ENCODE assay signal across 20 cellular contexts in genomic region chr22:21835378-21835777, GRCh38. TPM values are rescaled to one million over a fixed set of nuclear protein-coding genes. Genes with fewer than 3 reads are reported as not detected.
DNase-seq lines count a peak whose midpoint lies in the region; ATAC-seq, FAIRE-seq and TF ChIP-seq lines count a peak whose summit lies in the region.
"Had no signal": no experiment of that assay in that cellular context is flagged by ENCODE, and none has a peak within 500 bp of the region (broad histone marks: within the 10 kb centered on the region; RNA-seq: fewer than 3 reads in every experiment).

No MANE protein-coding gene starts in this region.

- no peak for TF ChIP-seq EP300 in GM12878 (IDR thresholded peaks at IDR 0.05; ENCODE audit: borderline replicate concordance in 1 of 2, control insufficient read depth in 1 of 2, low read depth in 2 of 2, low read length in 2 of 2)
- TF ChIP-seq EP300 in tibial nerve (IDR thresholded peaks at IDR 0.05), result no peak
- no peak for TF ChIP-seq EP300 in sigmoid colon (IDR thresholded peaks at IDR 0.05)

- in situ Hi-C loops in GM12878 (cut with MboI), result no loop called here
- in situ Hi-C loops in brain microvascular endothelial cell (cut with HindIII; ENCODE audit: low pct_ligation_motif_present, low sequenced_read_pairs), result no loop called here

- TF ChIP-seq POLR2A in GM12878 (IDR thresholded peaks at IDR 0.05; ENCODE audit: low read depth, low read length) (no peak), tibial nerve (IDR thresholded peaks at IDR 0.05) (no peak), sigmoid colon (IDR thresholded peaks at IDR 0.05) (no peak)

- CTCF ChIA-PET in GM12878 (lab: Yijun Ruan, JAX), result interaction anchor here (0.6 to 1.0 kb wide), 2 partner anchors 39 to 102 kb away, joined by 3 to 4 read pairs; no protein-coding TSS in a partner anchor

- H3K36me3 ChIP-seq in GM12878 (ENCODE audit: control insufficient read depth in 2 of 2, insufficient read depth in 2 of 2, low read length in 1 of 2), result peaks cover 0 to 2% of the 10 kb centered on the region in 2 experiments; a peak in 1 of 4 replicates
- no peaks in the 10 kb centered on the region for H3K36me3 ChIP-seq in tibial nerve
- no peaks in the 10 kb centered on the region for H3K36me3 ChIP-seq in sigmoid colon
- H3K36me3 ChIP-seq in brain microvascular endothelial cell (replicated peaks), result peaks cover 3% of the 10 kb centered on the region
- H3K36me3 ChIP-seq: breast epithelium had no signal

- peaks cover 12% of the 10 kb centered on the region for H3K36me3 Mint-ChIP-seq in activated T-cell treated with anti-CD3 and anti-CD28 coated beads, Interleukin-2, amount 50 U/mL, for 24 hours (ENCODE audit: low read depth)
- peaks cover 0 to 7% (median 0%) of the 10 kb centered on the region in 3 donors for H3K36me3 Mint-ChIP-seq in naive thymus-derived CD8-positive, alpha-beta T cell
- H3K36me3 Mint-ChIP-seq: activated CD4-positive, alpha-beta memory T cell treated with anti-CD3 and anti-CD28 coated beads for 36 hours had no signal

- H3K4me3 ChIP-seq in GM12878, result no peak overlapping the region
- H3K4me3 ChIP-seq in tibial nerve, result no peak overlapping the region
- no peak overlapping the region for H3K4me3 ChIP-seq in sigmoid colon
- no peak overlapping the region for H3K4me3 ChIP-seq in brain microvascular endothelial cell (ENCODE audit: low read depth, low read length)
- H3K4me3 ChIP-seq: breast epithelium, skin epidermis had no signal

- H3K9me3 Mint-ChIP-seq in activated T-cell treated with anti-CD3 and anti-CD28 coated beads, Interleukin-2, amount 50 U/mL, for 24 hours, result no peaks in the 10 kb centered on the region
- H3K9me3 Mint-ChIP-seq in naive thymus-derived CD8-positive, alpha-beta T cell, result no peaks in the 10 kb centered on the region
- H3K9me3 Mint-ChIP-seq: activated CD4-positive, alpha-beta memory T cell treated with anti-CD3 and anti-CD28 coated beads for 36 hours; activated naive CD8-positive, alpha-beta T cell treated with anti-CD3 and anti-CD28 coated beads, Interleukin-2, amount 10 ng/mL, durations not matched to agents 7 days and 5 days; activated T-helper 1 cell treated with anti-CD3 and anti-CD28 coated beads, Interleukin-12 subunit alpha, Interleukin-12 subunit beta, Interleukin-2, Interleukin-4 antibody, amounts not matched to agents 30 ng/mL and 10 ng/mL and 1 ng/mL, durations not matched to agents 14 hours and 24 hours and 36 hours had no signal

- TF ChIP-seq CTCF in GM12878 (IDR thresholded peaks at IDR 0.05 in 2 of 3, conservative IDR thresholded peaks at IDR 0.05 in 1 of 3; ENCODE audit: control insufficient read depth in 2 of 3, extremely low read depth in 1 of 3, insufficient read depth in 1 of 3, low read depth in 3 of 3, low read length in 3 of 3) (no peak), tibial nerve (IDR thresholded peaks at IDR 0.05) (no peak), sigmoid colon (IDR thresholded peaks at IDR 0.05) (no peak), brain microvascular endothelial cell (IDR thresholded peaks at IDR 0.05; ENCODE audit: low read depth, low read length, missing control alignments) (no peak), D721Med (IDR thresholded peaks at IDR 0.05; ENCODE audit: insufficient read depth, missing control alignments) (no peak)

- TSS peak; percentile 43 for BruUV-seq in GM12878 (replicated peaks; lab: Mats Ljungman, UMichigan)

- H3K4me1 ChIP-seq in GM12878 (ENCODE audit: control insufficient read depth, insufficient read depth, low read length) (peaks cover 10% of the 10 kb centered on the region; the same call in 1 of the 2 replicates), tibial nerve (peaks cover 0 to 89% (median 46%) of the 10 kb centered on the region in 4 donors), sigmoid colon (peaks cover 0 to 65% (median 52%) of the 10 kb centered on the region in 4 donors)
- H3K4me1 ChIP-seq: breast epithelium had no signal

- 67% methylated on average over 2 of the region's 2 CpGs for WGBS in GM12878 (ENCODE audit: insufficient coverage, insufficient replicate concordance, low lambda C conversion rate, missing lambda C conversion rate)
- 22 to 33% methylated on average over 2 of the region's 2 CpGs for WGBS in tibial nerve, 2 donors
- WGBS in sigmoid colon, 2 donors, result 62 to 69% methylated on average over 2 of the region's 2 CpGs

- H3K79me2 ChIP-seq in GM12878 (ENCODE audit: control insufficient read depth, insufficient read depth, low read length), result peaks cover 30% of the 10 kb centered on the region

- peak overlapping the region; percentile 9 for H3K27ac Mint-ChIP-seq in activated T-cell treated with anti-CD3 and anti-CD28 coated beads, Interleukin-2, amount 50 U/mL, for 24 hours
- peak overlapping the region in 9 of 10 donors; percentile 1 to 83 (median 53) for H3K27ac Mint-ChIP-seq in naive thymus-derived CD8-positive, alpha-beta T cell
- H3K27ac Mint-ChIP-seq: activated CD4-positive, alpha-beta memory T cell treated with anti-CD3 and anti-CD28 coated beads for 36 hours; activated naive CD8-positive, alpha-beta T cell treated with anti-CD3 and anti-CD28 coated beads, Interleukin-2, amount 10 ng/mL, durations not matched to agents 7 days and 5 days; activated T-helper 1 cell treated with anti-CD3 and anti-CD28 coated beads, Interleukin-12 subunit alpha, Interleukin-12 subunit beta, Interleukin-2, Interleukin-4 antibody, amounts not matched to agents 30 ng/mL and 10 ng/mL and 1 ng/mL, durations not matched to agents 14 hours and 24 hours and 36 hours had no signal

- no peak overlapping the region for H2AFZ ChIP-seq in GM12878 (ENCODE audit: control insufficient read depth, low read depth, low read length)

- no peak overlapping the region for H3K27ac ChIP-seq in GM12878 (ENCODE audit: control insufficient read depth, insufficient read depth)
- H3K27ac ChIP-seq in tibial nerve, result peak overlapping the region in 3 of 4 donors; percentile 6 to 88 (median 81)
- H3K27ac ChIP-seq in sigmoid colon, result peak overlapping the region in 2 of 4 donors; percentile 40 to 85
- H3K27ac ChIP-seq in brain microvascular endothelial cell, result no peak overlapping the region
- H3K27ac ChIP-seq: breast epithelium, C4-2B had no signal

- H3K4me2 ChIP-seq in GM12878 (ENCODE audit: control insufficient read depth, insufficient read depth), result peak overlapping the region; percentile 17; the same call in 1 of the 2 replicates

- no peaks in the 10 kb centered on the region for H3K9me3 ChIP-seq in GM12878 (replicated peaks; ENCODE audit: control insufficient read depth, insufficient read depth, low read length)
- H3K9me3 ChIP-seq in tibial nerve, result no peaks in the 10 kb centered on the region
- H3K9me3 ChIP-seq in sigmoid colon, result no peaks in the 10 kb centered on the region
- H3K9me3 ChIP-seq: breast epithelium had no signal

- no peak for TF ChIP-seq RAD21 in GM12878 (IDR thresholded peaks at IDR 0.05; ENCODE audit: insufficient read depth, low read depth, low read length)

- no peaks in the 10 kb centered on the region; the same call in 1 of the 2 replicates for H4K20me1 ChIP-seq in GM12878 (ENCODE audit: control insufficient read depth, insufficient read depth)

- SMC1A ChIA-PET in GM12878 (lab: Charles Lee; ENCODE audit: uncharacterized antibody, unreplicated experiment), result interaction anchor here (0.7 to 1.8 kb wide), 8 partner anchors 10 to 69 kb away, joined by 3 to 11 read pairs (median 4); no protein-coding TSS in a partner anchor

- no peaks in the 10 kb centered on the region for H3K27me3 Mint-ChIP-seq in activated T-cell treated with anti-CD3 and anti-CD28 coated beads, Interleukin-2, amount 50 U/mL, for 24 hours
- H3K27me3 Mint-ChIP-seq in naive thymus-derived CD8-positive, alpha-beta T cell, result no peaks in the 10 kb centered on the region
- H3K27me3 Mint-ChIP-seq: activated CD4-positive, alpha-beta memory T cell treated with anti-CD3 and anti-CD28 coated beads for 36 hours; activated naive CD8-positive, alpha-beta T cell treated with anti-CD3 and anti-CD28 coated beads, Interleukin-2, amount 10 ng/mL, durations not matched to agents 7 days and 5 days had no signal

- peak; percentile 30; the same call in 1 of the 3 replicates for ATAC-seq in GM12878
- ATAC-seq in naive thymus-derived CD8-positive, alpha-beta T cell, result no peak
- ATAC-seq: left lobe of liver had no signal

- H3K27me3 ChIP-seq in GM12878 (replicated peaks in 1 of 2; ENCODE audit: control insufficient read depth in 2 of 2, insufficient read depth in 2 of 2, low read length in 1 of 2), result no peaks in the 10 kb centered on the region
- H3K27me3 ChIP-seq in tibial nerve, result no peaks in the 10 kb centered on the region
- H3K27me3 ChIP-seq in sigmoid colon, result no peaks in the 10 kb centered on the region
- no peaks in the 10 kb centered on the region for H3K27me3 ChIP-seq in brain microvascular endothelial cell (replicated peaks)
- H3K27me3 ChIP-seq: breast epithelium had no signal

- POLR2A ChIA-PET in GM12878 (lab: Charles Lee), result interaction anchor here (0.6 to 1.4 kb wide), 3 partner anchors 9 to 248 kb away, joined by 3 read pairs; no protein-coding TSS in a partner anchor
- POLR2A ChIA-PET in naive thymus-derived CD8-positive, alpha-beta T cell (lab: Charles Lee), result interaction anchor here (0.6 kb wide), 1 partner anchor 32 kb away, joined by 3 read pairs; the partner anchor contains the start of gene MAPK1

- intact Hi-C loops in GM12878 (cut with micrococcal nuclease; ENCODE audit: unreplicated experiment) (no loop called here), sigmoid colon (cut with DNase I) (no loop called here)

- RAD21 ChIA-PET in GM12878 (lab: Charles Lee; ENCODE audit: unreplicated experiment), result interaction anchor here (0.6 kb wide), 1 partner anchor 18 kb away, joined by 4 read pairs; no protein-coding TSS in a partner anchor

- peaks cover 72% of the 10 kb centered on the region for H3K4me1 Mint-ChIP-seq in activated T-cell treated with anti-CD3 and anti-CD28 coated beads, Interleukin-2, amount 50 U/mL, for 24 hours (ENCODE audit: low read depth)
- peaks cover 32 to 84% (median 73%) of the 10 kb centered on the region in 4 donors for H3K4me1 Mint-ChIP-seq in naive thymus-derived CD8-positive, alpha-beta T cell

- H3K4me3 Mint-ChIP-seq in activated T-cell treated with anti-CD3 and anti-CD28 coated beads, Interleukin-2, amount 50 U/mL, for 24 hours, result no peak overlapping the region
- H3K4me3 Mint-ChIP-seq in naive thymus-derived CD8-positive, alpha-beta T cell, result peak overlapping the region in 4 of 10 donors; percentile 15 to 54 (median 35)
- H3K4me3 Mint-ChIP-seq: activated CD4-positive, alpha-beta memory T cell treated with anti-CD3 and anti-CD28 coated beads for 36 hours; activated naive CD8-positive, alpha-beta T cell treated with anti-CD3 and anti-CD28 coated beads, Interleukin-2, amount 10 ng/mL, durations not matched to agents 7 days and 5 days; activated T-helper 1 cell treated with anti-CD3 and anti-CD28 coated beads, Interleukin-12 subunit alpha, Interleukin-12 subunit beta, Interleukin-2, Interleukin-4 antibody, amounts not matched to agents 30 ng/mL and 10 ng/mL and 1 ng/mL, durations not matched to agents 14 hours and 24 hours and 36 hours had no signal

- FAIRE-seq in GM12878 (lab: Jason Lieb, UNC) (no peak), D721Med (lab: Jason Lieb, UNC) (no peak)

- DNase-seq in activated T-cell treated with anti-CD3 and anti-CD28 coated beads, Interleukin-2, amount 50 U/mL, for 24 hours, result no peak
- DNase-seq in activated T-cell treated with anti-CD3 and anti-CD28 coated beads, Interleukin-2, amount 50 U/mL, for 48 hours, result no peak
- DNase-seq in GM12878 (ENCODE audit: low read depth, low spot score) (no peak), tibial nerve (ENCODE audit: low spot score in 2 of 2) (no peak), sigmoid colon (no peak), brain microvascular endothelial cell (no peak), D721Med (ENCODE audit: insufficient read length, low spot score) (no peak)
- DNase-seq in naive thymus-derived CD8-positive, alpha-beta T cell, result no peak
- DNase-seq: activated CD4-positive, alpha-beta memory T cell treated with anti-CD3 and anti-CD28 coated beads for 36 hours; activated naive CD8-positive, alpha-beta T cell treated with anti-CD3 and anti-CD28 coated beads, Interleukin-2, amount 10 ng/mL, durations not matched to agents 7 days and 5 days; EL; H7; MM.1S; NCI-H1694; NK-92 treated with Interleukin-12 subunit alpha and Interleukin-12 subunit beta, amount 100 ng/mL, for 24 hours had no signal

- no peak overlapping the region for H3K9ac ChIP-seq in GM12878 (ENCODE audit: control insufficient read depth, insufficient read depth, low read length)

RNA-seq across cellular contexts. Expression of gene MAPK1, which starts 32.1 kb away (rescaled TPM):
- 74.3 and 78.3 TPM in 2 replicates for total RNA-seq in GM12878 (2013; cell fraction: nucleolus; rRNA removed)
- total RNA-seq in GM12878 (2014; rRNA removed) (41.5 and 51.6 TPM in 2 replicates), GM12878 (2014; rRNA removed; fragmentation: Illumina TruSeq; extraction: Trizol) (53.3 and 63.6 TPM in 2 replicates), GM12878 (2021) (102 and 105 TPM in 2 replicates), tibial nerve (10 to 100 TPM; 58.1 to 95.3 (median 73.1) TPM), sigmoid colon (10 to 100 TPM; 44.1 to 73.2 (median 48.6) TPM)
- 21.8 TPM for polyA plus RNA-seq in GM12878 (2011; ENCODE audit: low read depth)
- polyA plus RNA-seq in GM12878 (2011; rRNA removed) (118 and 123 TPM in 2 replicates), GM12878 (2014; fragmentation: Illumina TruSeq; extraction: Trizol) (75.7 and 87.7 TPM in 2 replicates), GM12878 (2014; fragmentation: Nextera tagmentation; extraction: Ambion mirVana) (10 to 100 TPM; 12.1 to 19.3 TPM), GM12878 (2014; rRNA removed) (53.2 and 58.6 TPM in 2 replicates), GM12878 (2016; fragmentation: Nextera tagmentation; extraction: Ambion mirVana) (10 to 100 TPM in 1 of 2 experiments, 1 to 10 TPM in 1; 7.0 to 87.6 TPM), sigmoid colon (10 to 100 TPM; 18.0 to 24.0 (median 23.2) TPM)
- polyA plus RNA-seq in GM12878 (2011; cell fraction: cytosol; rRNA removed), result 47.2 and 49.6 TPM in 2 replicates
- polyA plus RNA-seq in GM12878 (2011; cell fraction: nucleus; rRNA removed), result 34.8 and 46.6 TPM in 2 replicates
- polyA plus RNA-seq in GM12878 (2012), result 25.6 and 37.4 TPM in 2 replicates
- 47.8 and 94.9 TPM in 2 replicates for polyA minus RNA-seq in GM12878 (2011; rRNA and poly(A)+ RNA removed)
- 17.0 and 27.3 TPM in 2 replicates for polyA minus RNA-seq in GM12878 (2011; cell fraction: cytosol; rRNA and poly(A)+ RNA removed)
- polyA minus RNA-seq in GM12878 (2011; cell fraction: nucleus; rRNA and poly(A)+ RNA removed), result 10.4 and 15.2 TPM in 2 replicates
- 100 to 1,000 TPM; 119 TPM for total RNA-seq in naive thymus-derived CD8-positive, alpha-beta T cell
- 10 to 100 TPM; 62.9 to 92.8 (median 78.9) TPM for polyA plus RNA-seq in naive thymus-derived CD8-positive, alpha-beta T cell

Comparison
In these comparisons a context has a peak if more than half of its experiments do, and no peak if none do; other contexts are left out.
1. H3K27ac ChIP-seq: peak in tibial nerve (3 of 4); none in GM12878 (single experiment) and brain microvascular endothelial cell (single experiment).